8 cellular contexts compared by ENCODE assay signal in the genomic region with DNA sequence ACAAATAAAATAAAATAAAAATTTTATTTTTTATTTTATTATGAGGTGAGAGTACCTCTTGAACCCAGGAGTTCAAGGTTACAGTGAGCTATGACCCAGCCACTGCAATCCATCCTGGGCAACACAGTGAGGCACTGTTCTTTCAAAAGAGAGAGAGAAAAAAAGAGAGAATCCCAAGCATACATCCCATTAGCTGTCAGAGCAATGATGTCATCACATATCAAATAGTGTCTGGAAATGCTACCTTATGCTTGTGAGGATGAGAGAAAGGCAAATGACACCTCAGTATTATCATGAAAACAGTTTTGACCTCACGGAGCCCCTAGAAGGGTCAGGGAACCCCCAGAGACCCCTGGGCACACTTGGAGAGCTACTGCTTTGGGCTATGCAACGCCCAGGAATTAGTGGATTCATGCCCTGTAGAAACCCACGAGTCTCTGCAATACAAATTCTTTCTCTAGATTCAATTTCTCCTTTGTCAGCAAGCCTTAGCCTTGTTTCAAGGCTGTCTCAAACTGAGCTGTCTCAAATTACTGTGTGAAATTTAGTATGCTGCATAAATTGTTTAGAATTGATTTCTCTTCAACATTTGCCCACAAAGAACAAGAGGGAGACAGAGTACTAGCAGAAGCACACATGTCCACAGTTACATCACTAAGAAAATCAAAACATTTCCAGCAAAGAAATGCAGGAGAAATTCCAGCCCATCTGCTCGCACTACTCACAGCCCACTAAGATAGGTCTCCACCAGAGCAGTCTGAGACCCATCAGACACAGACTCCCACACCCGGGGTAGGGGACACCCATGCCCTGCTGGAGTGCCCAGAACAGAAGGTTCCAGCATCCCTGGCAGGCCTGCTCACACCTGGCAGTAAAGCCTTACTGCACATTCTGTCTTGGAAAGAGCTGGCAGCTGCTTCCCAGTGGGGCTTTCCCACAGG. TPM values are rescaled to one million over a fixed set of nuclear protein-coding genes. Genes with fewer than 3 reads are reported as not detected.
DNase-seq lines count a peak whose midpoint lies in the region; ATAC-seq and TF ChIP-seq lines count a peak whose summit lies in the region.
"Had no signal": no experiment of that assay in that cellular context is flagged by ENCODE, and none has a peak within 500 bp of the region (broad histone marks: within the 10 kb centered on the region; RNA-seq: fewer than 3 reads in every experiment).

No MANE protein-coding gene starts in this region.

- peak; percentile 21 for DNase-seq in HEK293T (ENCODE audit: extremely low spot score)
- DNase-seq in body of pancreas, result peak; percentile 86 to 93 (median 92)
- no peak for DNase-seq in upper lobe of right lung
- no peak for DNase-seq in ACHN
- DNase-seq: activated B cell treated with CpG ODN at 0.5 μM for 24 hours; activated naive CD8-positive, alpha-beta T cell treated with anti-CD3 and anti-CD28 coated beads, Interleukin-2, amount 10 ng/mL, durations not matched to agents 7 days and 5 days had no signal

- H3K36me3 ChIP-seq in body of pancreas (replicated peaks in 1 of 2; ENCODE audit: insufficient read depth in 1 of 2, low read depth in 2 of 2) (no peaks in the 10 kb centered on the region), neutrophil (no peaks in the 10 kb centered on the region), upper lobe of right lung (no peaks in the 10 kb centered on the region)

- peak in 1 of 3 donors; percentile 17 for TF ChIP-seq POLR2A in body of pancreas (IDR thresholded peaks at IDR 0.05)

- H3K27me3 ChIP-seq in body of pancreas (no peaks in the 10 kb centered on the region), neutrophil (no peaks in the 10 kb centered on the region), upper lobe of right lung (no peaks in the 10 kb centered on the region)

- TF ChIP-seq CTCF in body of pancreas (IDR thresholded peaks at IDR 0.05) (no peak), neutrophil (IDR thresholded peaks at IDR 0.05) (no peak), upper lobe of right lung (IDR thresholded peaks at IDR 0.05) (no peak)

- ATAC-seq in body of pancreas (peak; percentile 82), upper lobe of right lung (no peak), HG03571 (IDR thresholded peaks at IDR 0.05; ENCODE audit: unreplicated experiment) (no peak)

- peak overlapping the region; percentile 60 to 83 (median 72) for H3K27ac ChIP-seq in body of pancreas
- H3K27ac ChIP-seq in neutrophil, result peak overlapping the region; percentile 96
- no peak overlapping the region for H3K27ac ChIP-seq in upper lobe of right lung

- WGBS in body of pancreas, 2 donors, result 41 to 42% methylated on average over 4 to 5 of the region's 5 CpGs

- H3K4me3 ChIP-seq in body of pancreas (no peak overlapping the region), neutrophil (ENCODE audit: low read depth in 1 of 2, low read length in 1 of 2) (no peak overlapping the region), upper lobe of right lung (no peak overlapping the region)

- in situ Hi-C loops in ACHN (cut with HindIII; ENCODE audit: low pct_ligation_motif_present, low pct_unique_long_range_greater_than_20kb, low sequenced_read_pairs), result no loop called here

- H3K9me3 ChIP-seq in body of pancreas (no peaks in the 10 kb centered on the region), neutrophil (no peaks in the 10 kb centered on the region), upper lobe of right lung (no peaks in the 10 kb centered on the region)

- POLR2A ChIA-PET in HEK293T (lab: Yijun Ruan, JAX), result interaction anchor here (1.1 to 2.6 kb wide), 2 partner anchors 18 to 40 kb away, joined by 3 to 7 read pairs; a partner anchor contains a TSS

- intact Hi-C loops in body of pancreas (cut with DNase I), result no loop called here
- intact Hi-C loops in upper lobe of right lung (cut with DNase I), result no loop called here

- CTCF ChIA-PET in HEK293T (lab: Yijun Ruan, JAX), result interaction anchor here (0.6 to 3.7 kb wide), 3 partner anchors 11 to 65 kb away, joined by 3 to 12 read pairs (median 5); a partner anchor contains a TSS

- H3K4me1 ChIP-seq in body of pancreas (peaks cover 85% of the 10 kb centered on the region), neutrophil (ENCODE audit: control insufficient read depth in 1 of 2, insufficient read depth in 1 of 2, low read depth in 1 of 2, low read length in 1 of 2) (peaks cover 52 to 78% of the 10 kb centered on the region in 2 experiments), upper lobe of right lung (peaks cover 43% of the 10 kb centered on the region)

TF ChIP-seq in HEK293T, 16 proteins besides CTCF, POLR2A, EP300 and RAD21:
- no peak for TF ChIP-seq SP1 (IDR thresholded peaks at IDR 0.05)
- TF ChIP-seq, protein P1, sequence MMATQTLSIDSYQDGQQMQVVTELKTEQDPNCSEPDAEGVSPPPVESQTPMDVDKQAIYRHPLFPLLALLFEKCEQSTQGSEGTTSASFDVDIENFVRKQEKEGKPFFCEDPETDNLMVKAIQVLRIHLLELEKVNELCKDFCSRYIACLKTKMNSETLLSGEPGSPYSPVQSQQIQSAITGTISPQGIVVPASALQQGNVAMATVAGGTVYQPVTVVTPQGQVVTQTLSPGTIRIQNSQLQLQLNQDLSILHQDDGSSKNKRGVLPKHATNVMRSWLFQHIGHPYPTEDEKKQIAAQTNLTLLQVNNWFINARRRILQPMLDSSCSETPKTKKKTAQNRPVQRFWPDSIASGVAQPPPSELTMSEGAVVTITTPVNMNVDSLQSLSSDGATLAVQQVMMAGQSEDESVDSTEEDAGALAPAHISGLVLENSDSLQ (IDR thresholded peaks at IDR 0.05), result peak; percentile 72
- no peak for TF ChIP-seq FOXA1 (IDR thresholded peaks at IDR 0.05)
- TF ChIP-seq TARDBP (IDR thresholded peaks at IDR 0.05), result no peak

RNA-seq across cellular contexts. Expression of a gene that starts 18.1 kb away (rescaled TPM):
- total RNA-seq in body of pancreas, result 10 to 100 TPM; 43.8 to 89.3 TPM
- total RNA-seq in upper lobe of right lung, result 70.6 TPM

RNA-seq across cellular contexts. Expression of a gene that starts 27.0 kb away (rescaled TPM):
- total RNA-seq in body of pancreas (under 1 TPM in 1 of 2 donors, not detected in 1; 0.33 TPM), upper lobe of right lung (not detected)
- total RNA-seq: activated naive CD8-positive, alpha-beta T cell treated with anti-CD3 and anti-CD28 coated beads, Interleukin-2, amount 10 ng/mL, durations not matched to agents 7 days and 5 days had no signal

RNA-seq across cellular contexts. Expression of a gene that starts 40.3 kb away (rescaled TPM):
- total RNA-seq in body of pancreas (1 to 10 TPM; 4.6 to 7.3 TPM), upper lobe of right lung (14.0 TPM)

RNA-seq across cellular contexts. Expression of a gene that starts 45.9 kb away (rescaled TPM):
- not detected for total RNA-seq in body of pancreas
- not detected for total RNA-seq in upper lobe of right lung
- total RNA-seq: activated B cell treated with CpG ODN at 0.5 μM for 24 hours; activated naive CD8-positive, alpha-beta T cell treated with anti-CD3 and anti-CD28 coated beads, Interleukin-2, amount 10 ng/mL, durations not matched to agents 7 days and 5 days had no signal

Comparison
In these comparisons a context has a peak if more than half of its experiments do, and no peak if none do; other contexts are left out.
1. DNase-seq: peak in HEK293T (single experiment) and body of pancreas (4 of 4); none in upper lobe of right lung (single experiment) and ACHN (single experiment).